13 cellular contexts compared by ENCODE assay signal in genomic region chr5:173920866-173921265, GRCh38. TPM values are rescaled to one million over a fixed set of nuclear protein-coding genes. Genes with fewer than 3 reads are reported as not detected.
A peak's percentile ranks its signal among the peaks of the same experiment; 100 is the strongest.
DNase-seq lines count a peak whose midpoint lies in the region; ATAC-seq and TF ChIP-seq lines count a peak whose summit lies in the region.
"Had no signal": no experiment of that assay in that cellular context is flagged by ENCODE, and none has a peak within 500 bp of the region (broad histone marks: within the 10 kb centered on the region; RNA-seq: fewer than 3 reads in every experiment).

No MANE protein-coding gene starts in this region.

- WGBS in suprapubic skin: 77% methylated on average over 2 of the region's 2 CpGs

- no peaks in the 10 kb centered on the region for H3K27me3 ChIP-seq in left lung
- no peaks in the 10 kb centered on the region for H3K27me3 ChIP-seq in suprapubic skin

- TF ChIP-seq CTCF in left lung (IDR thresholded peaks at IDR 0.05) (no peak), suprapubic skin (IDR thresholded peaks at IDR 0.05) (no peak), omental fat pad (IDR thresholded peaks at IDR 0.05) (no peak)

- H3K36me3 ChIP-seq in left lung (peaks cover 0 to 4% of the 10 kb centered on the region in 2 donors), suprapubic skin (no peaks in the 10 kb centered on the region)

- no peak for TF ChIP-seq POLR2A in suprapubic skin (IDR thresholded peaks at IDR 0.05)

- no peak for ATAC-seq in left lung
- ATAC-seq in omental fat pad (ENCODE audit: low FRiP score): no peak
- ATAC-seq: activated CD8-positive, alpha-beta memory T cell treated with anti-CD3 and anti-CD28 coated beads, Interleukin-2, amount 10 ng/mL, durations not matched to agents 7 days and 5 days had no signal

- no peak for TF ChIP-seq EP300 in suprapubic skin (IDR thresholded peaks at IDR 0.05)

- peaks cover 41 to 95% of the 10 kb centered on the region in 2 donors for H3K4me1 ChIP-seq in left lung
- H3K4me1 ChIP-seq in suprapubic skin: peaks cover 68% of the 10 kb centered on the region

- H3K4me3 ChIP-seq in left lung (no peak overlapping the region), suprapubic skin (no peak overlapping the region)

- intact Hi-C loops in left lung (cut with DNase I): no loop called here

- DNase-seq in EL (peak; percentile 15), SW480 (ENCODE audit: low spot score) (peak; percentile 37), left lung (no peak), suprapubic skin (ENCODE audit: low spot score in 2 of 2) (no peak), pons (ENCODE audit: low spot score) (no peak), omental fat pad (ENCODE audit: low spot score) (no peak), NAMALWA (ENCODE audit: low spot score) (no peak)
- DNase-seq: activated CD8-positive, alpha-beta memory T cell treated with anti-CD3 and anti-CD28 coated beads, Interleukin-2, amount 10 ng/mL, durations not matched to agents 7 days and 5 days; activated naive CD4-positive, alpha-beta T cell; GDM1; GOT3; KBM-7; NCI-H2227 treated with DMSO at 0.1 percent for 48 hours had no signal

- H3K27ac ChIP-seq in left lung (peak overlapping the region; percentile 45 to 84), suprapubic skin (peak overlapping the region; percentile 26)

- H3K9me3 ChIP-seq in left lung (no peaks in the 10 kb centered on the region), suprapubic skin (no peaks in the 10 kb centered on the region)

RNA-seq across cellular contexts. Expression of gene CPEB4, which starts 32.7 kb away (rescaled TPM):
- total RNA-seq in left lung (10 to 100 TPM; 52.5 to 59.6 TPM), suprapubic skin (10 to 100 TPM; 45.2 to 70.7 (median 52.5) TPM), omental fat pad (10 to 100 TPM; 43.2 to 71.4 (median 58.1) TPM)

Comparison
In these comparisons a context has a peak if more than half of its experiments do, and no peak if none do; other contexts are left out.
1. DNase-seq: peak in EL (single experiment) and SW480 (single experiment); none in left lung (0 of 2), suprapubic skin (0 of 2), pons (single experiment), omental fat pad (single experiment) and NAMALWA (single experiment).